10 cellular contexts compared by ENCODE assay signal in the genomic region with DNA sequence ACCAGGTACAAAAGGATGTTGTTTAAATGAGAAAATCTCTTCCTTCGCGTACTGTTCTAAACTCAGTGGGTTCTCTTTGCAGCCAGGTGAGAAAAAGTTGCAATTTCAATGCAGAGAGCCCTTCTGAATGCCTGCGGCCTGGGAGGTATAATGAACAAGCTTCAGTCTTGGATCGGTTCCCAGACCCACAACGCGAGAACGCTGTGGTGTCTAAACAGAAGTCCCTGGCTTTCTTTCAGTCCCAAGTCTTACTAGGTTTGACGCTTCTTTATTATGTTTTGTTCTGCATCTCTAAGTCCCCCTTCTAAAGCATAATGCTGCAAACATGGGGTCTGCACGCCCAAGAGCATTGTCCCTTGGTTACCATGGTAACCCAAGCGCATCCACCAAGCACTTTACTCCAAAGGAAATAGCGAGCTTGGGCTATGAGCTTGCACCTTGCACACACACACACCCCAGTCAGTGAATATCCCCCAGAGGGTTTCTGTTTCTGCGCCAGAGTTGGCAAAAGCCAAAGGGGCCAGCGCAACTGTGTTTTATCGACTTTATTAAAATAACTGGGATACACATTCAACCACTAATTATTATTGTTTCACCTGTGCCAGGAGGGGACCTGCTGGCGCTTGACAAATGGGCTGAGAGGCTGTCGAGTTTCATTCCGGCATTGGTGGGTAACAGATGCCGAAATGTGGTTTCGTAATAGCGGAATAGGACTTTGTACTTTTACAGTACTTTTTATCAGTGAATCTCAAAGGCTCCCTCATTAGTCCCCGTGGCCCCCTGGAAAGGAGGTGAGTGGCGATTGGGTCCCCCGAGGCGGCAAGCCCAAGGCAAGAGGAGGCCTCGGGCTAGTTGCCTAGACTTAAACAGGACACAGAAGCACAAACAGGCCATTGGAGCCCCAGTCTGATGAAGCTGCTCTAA.
A peak's percentile ranks its signal among the peaks of the same experiment; 100 is the strongest.
DNase-seq lines count a peak whose midpoint lies in the region; ATAC-seq, FAIRE-seq and TF ChIP-seq lines count a peak whose summit lies in the region.
"Had no signal": no experiment of that assay in that cellular context is flagged by ENCODE, and none has a peak within 500 bp of the region (broad histone marks: within the 10 kb centered on the region; RNA-seq: fewer than 3 reads in every experiment).

No MANE protein-coding gene starts in this region.

- ATAC-seq in GM23338 (peak; percentile 32; the same call in 2 of the 3 replicates), pancreas (peak; percentile 72 to 86 (median 82)), GM19395 (IDR thresholded peaks at IDR 0.05; ENCODE audit: unreplicated experiment) (no peak), HG03469 (IDR thresholded peaks at IDR 0.05; ENCODE audit: unreplicated experiment) (no peak)

- DNase-seq in GM23338 (ENCODE audit: low spot score) (peak; percentile 43), NCI-H446 treated with DMSO at 0.1 percent for 48 hours (lab: John Stamatoyannopoulos, UW) (peak; percentile 37), pancreas (peak in 4 of 6 donors; percentile 40 to 53 (median 46))
- DNase-seq in stimulated activated CD8-positive, alpha-beta memory T cell treated with anti-CD3 and anti-CD28 coated beads, Interleukin-4, amount 100 ng/mL, for 48 hours = no peak
- DNase-seq in stimulated activated CD4-positive, alpha-beta T cell treated with anti-CD3 and anti-CD28 coated beads, Interleukin-2, amount 100 ng/mL, for 24 hours = no peak
- DNase-seq: activated CD4-positive, alpha-beta T cell treated with anti-CD3 and anti-CD28 coated beads, Interleukin-2, amount 50 U/mL, for 1 hour had no signal

- no peaks in the 10 kb centered on the region for H3K79me2 ChIP-seq in GM23338 (replicated peaks; ENCODE audit: insufficient read depth)

- no peaks in the 10 kb centered on the region for H4K20me1 ChIP-seq in GM23338 (replicated peaks; ENCODE audit: insufficient read depth)

- no peak overlapping the region for H3K4me3 ChIP-seq in GM23338
- peak overlapping the region; percentile 37 to 45 for H3K4me3 ChIP-seq in duodenal mucosa (ENCODE audit: low read depth in 1 of 2, low read length in 2 of 2)
- H3K4me3 ChIP-seq in pancreas = no peak overlapping the region
- H3K4me3 ChIP-seq: upper lobe of left lung had no signal

- H3K4me2 ChIP-seq in GM23338 = no peak overlapping the region

- no peak overlapping the region for H3K4me3 Mint-ChIP-seq in GM23338

- no peaks in the 10 kb centered on the region for H3K36me3 Mint-ChIP-seq in GM23338 (ENCODE audit: low read depth)

- H3K27me3 ChIP-seq in GM23338 (ENCODE audit: insufficient read depth) (no peaks in the 10 kb centered on the region), duodenal mucosa (ENCODE audit: control insufficient read depth in 1 of 2, insufficient read depth in 2 of 2, low read length in 2 of 2) (no peaks in the 10 kb centered on the region), pancreas (no peaks in the 10 kb centered on the region)
- H3K27me3 ChIP-seq: upper lobe of left lung had no signal

- H2AFZ ChIP-seq in GM23338 = no peak overlapping the region

- H3K4me1 ChIP-seq in GM23338 (ENCODE audit: insufficient read depth) (no peaks in the 10 kb centered on the region), duodenal mucosa (ENCODE audit: control insufficient read depth in 1 of 2, insufficient read depth in 2 of 2, low read length in 2 of 2) (peaks cover 6 to 12% of the 10 kb centered on the region in 2 donors), pancreas (no peaks in the 10 kb centered on the region)

- no peak overlapping the region for H3K9ac ChIP-seq in duodenal mucosa (ENCODE audit: low read depth in 1 of 2, low read length in 2 of 2)

- H3K27ac Mint-ChIP-seq in GM23338 = no peak overlapping the region

- H3K27me3 Mint-ChIP-seq in GM23338 (ENCODE audit: insufficient read depth, low read depth, poor library complexity) = peaks cover 7% of the 10 kb centered on the region

- WGBS in pancreas, 2 donors = 45 to 46% methylated on average over 25 of the region's 25 CpGs

- no peaks in the 10 kb centered on the region for H3K9me2 ChIP-seq in GM23338 (ENCODE audit: insufficient read depth)

- intact Hi-C loops in pancreas (cut with DNase I) = no loop called here

- no peaks in the 10 kb centered on the region for H3F3A ChIP-seq in GM23338 (replicated peaks; ENCODE audit: low read depth)

- no peak overlapping the region for H3K27ac ChIP-seq in GM23338 (ENCODE audit: low read depth)
- H3K27ac ChIP-seq in duodenal mucosa (ENCODE audit: low read depth, low read length) = no peak overlapping the region
- peak overlapping the region; percentile 43 to 53 (median 46) for H3K27ac ChIP-seq in pancreas
- H3K27ac ChIP-seq: upper lobe of left lung had no signal

- no peaks in the 10 kb centered on the region for H3K36me3 ChIP-seq in GM23338 (ENCODE audit: insufficient read depth)
- H3K36me3 ChIP-seq in duodenal mucosa (ENCODE audit: control insufficient read depth in 1 of 2, insufficient read depth in 2 of 2, low read length in 2 of 2) = no peaks in the 10 kb centered on the region
- H3K36me3 ChIP-seq in pancreas = no peaks in the 10 kb centered on the region
- H3K36me3 ChIP-seq: upper lobe of left lung had no signal

- FAIRE-seq in pancreas (lab: Jason Lieb, UNC) = no peak

- no peaks in the 10 kb centered on the region for H3K9me3 Mint-ChIP-seq in GM23338

- H3K4me1 Mint-ChIP-seq in GM23338 = no peaks in the 10 kb centered on the region

- TF ChIP-seq CTCF in GM23338 (conservative IDR thresholded peaks at IDR 0.05; ENCODE audit: low read depth in 2 of 2) = no peak
- TF ChIP-seq CTCF in pancreas (IDR thresholded peaks at IDR 0.05) = no peak

- H3K9me3 ChIP-seq in duodenal mucosa (ENCODE audit: control insufficient read depth in 1 of 2, low read length in 2 of 2) = no peaks in the 10 kb centered on the region
- H3K9me3 ChIP-seq in pancreas = no peaks in the 10 kb centered on the region
- H3K9me3 ChIP-seq: upper lobe of left lung had no signal

TF ChIP-seq in GM23338, 12 proteins besides CTCF, POLR2A, EP300 and RAD21 (continues in another document):
- TF ChIP-seq STAT1 (IDR thresholded peaks at IDR 0.05; ENCODE audit: unreplicated experiment) (no peak), JUNB (IDR thresholded peaks at IDR 0.05; ENCODE audit: unreplicated experiment) (no peak)
- TF ChIP-seq, protein P1, sequence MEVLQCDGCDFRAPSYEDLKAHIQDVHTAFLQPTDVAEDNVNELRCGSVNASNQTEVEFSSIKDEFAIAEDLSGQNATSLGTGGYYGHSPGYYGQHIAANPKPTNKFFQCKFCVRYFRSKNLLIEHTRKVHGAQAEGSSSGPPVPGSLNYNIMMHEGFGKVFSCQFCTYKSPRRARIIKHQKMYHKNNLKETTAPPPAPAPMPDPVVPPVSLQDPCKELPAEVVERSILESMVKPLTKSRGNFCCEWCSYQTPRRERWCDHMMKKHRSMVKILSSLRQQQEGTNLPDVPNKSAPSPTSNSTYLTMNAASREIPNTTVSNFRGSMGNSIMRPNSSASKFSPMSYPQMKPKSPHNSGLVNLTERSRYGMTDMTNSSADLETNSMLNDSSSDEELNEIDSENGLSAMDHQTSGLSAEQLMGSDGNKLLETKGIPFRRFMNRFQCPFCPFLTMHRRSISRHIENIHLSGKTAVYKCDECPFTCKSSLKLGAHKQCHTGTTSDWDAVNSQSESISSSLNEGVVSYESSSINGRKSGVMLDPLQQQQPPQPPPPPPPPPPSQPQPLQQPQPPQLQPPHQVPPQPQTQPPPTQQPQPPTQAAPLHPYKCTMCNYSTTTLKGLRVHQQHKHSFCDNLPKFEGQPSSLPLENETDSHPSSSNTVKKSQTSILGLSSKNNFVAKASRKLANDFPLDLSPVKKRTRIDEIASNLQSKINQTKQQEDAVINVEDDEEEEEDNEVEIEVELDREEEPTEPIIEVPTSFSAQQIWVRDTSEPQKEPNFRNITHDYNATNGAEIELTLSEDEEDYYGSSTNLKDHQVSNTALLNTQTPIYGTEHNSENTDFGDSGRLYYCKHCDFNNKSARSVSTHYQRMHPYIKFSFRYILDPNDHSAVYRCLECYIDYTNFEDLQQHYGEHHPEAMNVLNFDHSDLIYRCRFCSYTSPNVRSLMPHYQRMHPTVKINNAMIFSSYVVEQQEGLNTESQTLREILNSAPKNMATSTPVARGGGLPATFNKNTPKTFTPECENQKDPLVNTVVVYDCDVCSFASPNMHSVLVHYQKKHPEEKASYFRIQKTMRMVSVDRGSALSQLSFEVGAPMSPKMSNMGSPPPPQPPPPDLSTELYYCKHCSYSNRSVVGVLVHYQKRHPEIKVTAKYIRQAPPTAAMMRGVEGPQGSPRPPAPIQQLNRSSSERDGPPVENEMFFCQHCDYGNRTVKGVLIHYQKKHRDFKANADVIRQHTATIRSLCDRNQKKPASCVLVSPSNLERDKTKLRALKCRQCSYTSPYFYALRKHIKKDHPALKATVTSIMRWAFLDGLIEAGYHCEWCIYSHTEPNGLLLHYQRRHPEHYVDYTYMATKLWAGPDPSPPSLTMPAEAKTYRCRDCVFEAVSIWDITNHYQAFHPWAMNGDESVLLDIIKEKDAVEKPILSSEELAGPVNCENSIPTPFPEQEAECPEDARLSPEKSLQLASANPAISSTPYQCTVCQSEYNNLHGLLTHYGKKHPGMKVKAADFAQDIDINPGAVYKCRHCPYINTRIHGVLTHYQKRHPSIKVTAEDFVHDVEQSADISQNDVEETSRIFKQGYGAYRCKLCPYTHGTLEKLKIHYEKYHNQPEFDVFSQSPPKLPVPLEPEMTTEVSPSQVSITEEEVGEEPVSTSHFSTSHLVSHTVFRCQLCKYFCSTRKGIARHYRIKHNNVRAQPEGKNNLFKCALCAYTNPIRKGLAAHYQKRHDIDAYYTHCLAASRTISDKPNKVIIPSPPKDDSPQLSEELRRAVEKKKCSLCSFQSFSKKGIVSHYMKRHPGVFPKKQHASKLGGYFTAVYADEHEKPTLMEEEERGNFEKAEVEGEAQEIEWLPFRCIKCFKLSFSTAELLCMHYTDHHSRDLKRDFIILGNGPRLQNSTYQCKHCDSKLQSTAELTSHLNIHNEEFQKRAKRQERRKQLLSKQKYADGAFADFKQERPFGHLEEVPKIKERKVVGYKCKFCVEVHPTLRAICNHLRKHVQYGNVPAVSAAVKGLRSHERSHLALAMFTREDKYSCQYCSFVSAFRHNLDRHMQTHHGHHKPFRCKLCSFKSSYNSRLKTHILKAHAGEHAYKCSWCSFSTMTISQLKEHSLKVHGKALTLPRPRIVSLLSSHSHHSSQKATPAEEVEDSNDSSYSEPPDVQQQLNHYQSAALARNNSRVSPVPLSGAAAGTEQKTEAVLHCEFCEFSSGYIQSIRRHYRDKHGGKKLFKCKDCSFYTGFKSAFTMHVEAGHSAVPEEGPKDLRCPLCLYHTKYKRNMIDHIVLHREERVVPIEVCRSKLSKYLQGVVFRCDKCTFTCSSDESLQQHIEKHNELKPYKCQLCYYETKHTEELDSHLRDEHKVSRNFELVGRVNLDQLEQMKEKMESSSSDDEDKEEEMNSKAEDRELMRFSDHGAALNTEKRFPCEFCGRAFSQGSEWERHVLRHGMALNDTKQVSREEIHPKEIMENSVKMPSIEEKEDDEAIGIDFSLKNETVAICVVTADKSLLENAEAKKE (CRISPR knock-in tag; IDR thresholded peaks at IDR 0.05) = no peak

Comparison
In these comparisons a context has a peak if more than half of its experiments do, and no peak if none do; other contexts are left out.
1. ATAC-seq: peak in GM23338 (single experiment) and pancreas (4 of 4); none in GM19395 (single experiment) and HG03469 (single experiment).
2. DNase-seq: peak in GM23338 (single experiment), NCI-H446 treated with DMSO at 0.1 percent for 48 hours (single experiment) and pancreas (4 of 6); none in stimulated activated CD8-positive, alpha-beta memory T cell treated with anti-CD3 and anti-CD28 coated beads, Interleukin-4, amount 100 ng/mL, for 48 hours (single experiment) and stimulated activated CD4-positive, alpha-beta T cell treated with anti-CD3 and anti-CD28 coated beads, Interleukin-2, amount 100 ng/mL, for 24 hours (0 of 2).
3. H3K27ac ChIP-seq: peak in pancreas (4 of 4); none in GM23338 (single experiment) and duodenal mucosa (single experiment).
4. H3K4me3 ChIP-seq: peak in duodenal mucosa (2 of 2); none in GM23338 (single experiment) and pancreas (0 of 4).